In genomic region chr6:30954631-30955366, GRCh38 we compare ENCODE assay signal across 8 cellular contexts. TPM values are rescaled to one million over a fixed set of nuclear protein-coding genes. Genes with fewer than 3 reads are reported as not detected.
DNase-seq lines count a peak whose midpoint lies in the region; ATAC-seq and TF ChIP-seq lines count a peak whose summit lies in the region.

No MANE protein-coding gene starts in this region.

- peaks cover 12% of the 10 kb centered on the region for H3K4me1 Mint-ChIP-seq in activated CD4-positive, alpha-beta T cell treated with anti-CD3 and anti-CD28 coated beads, Interleukin-2, amount 10 ng/mL, durations not matched to agents 24 days and 14 days

- no peak overlapping the region for H3K27ac Mint-ChIP-seq in activated CD4-positive, alpha-beta T cell treated with anti-CD3 and anti-CD28 coated beads, Interleukin-2, amount 10 ng/mL, durations not matched to agents 24 days and 14 days

- peak overlapping the region; percentile 73 for H3K4me3 Mint-ChIP-seq in activated CD4-positive, alpha-beta T cell treated with anti-CD3 and anti-CD28 coated beads, Interleukin-2, amount 10 ng/mL, durations not matched to agents 24 days and 14 days

- no peak for DNase-seq in activated CD4-positive, alpha-beta T cell treated with anti-CD3 and anti-CD28 coated beads, Interleukin-2, amount 10 ng/mL, durations not matched to agents 24 days and 14 days
- DNase-seq in activated CD4-positive, alpha-beta T cell treated with anti-CD3 and anti-CD28 coated beads for 1 hour: no peak
- DNase-seq in adipocyte (ENCODE audit: low read depth) (no peak), lower lobe of right lung (no peak), suprapubic skin (ENCODE audit: low spot score in 2 of 2) (no peak), KG1 (lab: John Stamatoyannopoulos, UW) (no peak), HPDE6-E6E7 (ENCODE audit: extremely low spot score) (no peak), NCI-H146 treated with DMSO at 0.1 percent for 48 hours (lab: John Stamatoyannopoulos, UW; ENCODE audit: unreplicated experiment) (no peak)

- 46% methylated on average over 9 of the region's 9 CpGs for WGBS in suprapubic skin

- ATAC-seq in lower lobe of right lung: peak in 1 of 2 donors; percentile 31

- H3K9ac ChIP-seq in adipocyte (ENCODE audit: low read length): no peak overlapping the region

- H3K36me3 ChIP-seq in adipocyte (ENCODE audit: control insufficient read depth, insufficient read depth, low read length, severe bottlenecking) (no peaks in the 10 kb centered on the region), lower lobe of right lung (no peaks in the 10 kb centered on the region), suprapubic skin (no peaks in the 10 kb centered on the region)

- H3K27me3 ChIP-seq in adipocyte (replicated peaks; ENCODE audit: control insufficient read depth, insufficient read depth, low read length): peaks cover 68% of the 10 kb centered on the region
- H3K27me3 ChIP-seq in lower lobe of right lung (ENCODE audit: low read depth): no peaks in the 10 kb centered on the region
- H3K27me3 ChIP-seq in suprapubic skin: peaks cover 7% of the 10 kb centered on the region

- intact Hi-C loops in activated CD4-positive, alpha-beta T cell treated with anti-CD3 and anti-CD28 coated beads, Interleukin-2, amount 10 ng/mL, durations not matched to agents 24 days and 14 days (cut with micrococcal nuclease): no loop called here
- intact Hi-C loops in lower lobe of right lung (cut with DNase I): no loop called here

- peak overlapping the region; percentile 61 for H3K4me3 ChIP-seq in adipocyte (ENCODE audit: low read length)
- H3K4me3 ChIP-seq in lower lobe of right lung: peak overlapping the region; percentile 57
- H3K4me3 ChIP-seq in suprapubic skin: peak overlapping the region; percentile 47

- no peak for TF ChIP-seq CTCF in lower lobe of right lung (IDR thresholded peaks at IDR 0.05)
- TF ChIP-seq CTCF in suprapubic skin (IDR thresholded peaks at IDR 0.05): no peak

- no peaks in the 10 kb centered on the region for H3K36me3 Mint-ChIP-seq in activated CD4-positive, alpha-beta T cell treated with anti-CD3 and anti-CD28 coated beads, Interleukin-2, amount 10 ng/mL, durations not matched to agents 24 days and 14 days (ENCODE audit: low read depth)

- peaks cover 81% of the 10 kb centered on the region for H3K27me3 Mint-ChIP-seq in activated CD4-positive, alpha-beta T cell treated with anti-CD3 and anti-CD28 coated beads, Interleukin-2, amount 10 ng/mL, durations not matched to agents 24 days and 14 days

- H3K9me3 ChIP-seq in adipocyte (ENCODE audit: control insufficient read depth, low read length): peaks cover 19% of the 10 kb centered on the region
- H3K9me3 ChIP-seq in lower lobe of right lung: no peaks in the 10 kb centered on the region
- H3K9me3 ChIP-seq in suprapubic skin: no peaks in the 10 kb centered on the region

- H3K27ac ChIP-seq in lower lobe of right lung (peak overlapping the region; percentile 82), suprapubic skin (no peak overlapping the region)

- peaks cover 18% of the 10 kb centered on the region for H3K9me3 Mint-ChIP-seq in activated CD4-positive, alpha-beta T cell treated with anti-CD3 and anti-CD28 coated beads, Interleukin-2, amount 10 ng/mL, durations not matched to agents 24 days and 14 days

- TF ChIP-seq POLR2A in suprapubic skin (IDR thresholded peaks at IDR 0.05): no peak

- no peaks in the 10 kb centered on the region for H3K4me1 ChIP-seq in adipocyte (ENCODE audit: control insufficient read depth, insufficient read depth, low read length)
- peaks cover 17% of the 10 kb centered on the region for H3K4me1 ChIP-seq in lower lobe of right lung
- H3K4me1 ChIP-seq in suprapubic skin: peaks cover 19% of the 10 kb centered on the region

- no peak for TF ChIP-seq EP300 in suprapubic skin (IDR thresholded peaks at IDR 0.05)

RNA-seq across cellular contexts. Expression of gene MUCL3, which starts 14.0 kb away (rescaled TPM):
- not detected in 2 replicates for total RNA-seq in activated CD4-positive, alpha-beta T cell treated with anti-CD3 and anti-CD28 coated beads, Interleukin-2, amount 10 ng/mL, durations not matched to agents 24 days and 14 days
- total RNA-seq in lower lobe of right lung: 5.3 TPM
- total RNA-seq in suprapubic skin: not detected

RNA-seq across cellular contexts. Expression of gene SFTA2, which starts 22.8 kb away (rescaled TPM):
- total RNA-seq in activated CD4-positive, alpha-beta T cell treated with anti-CD3 and anti-CD28 coated beads, Interleukin-2, amount 10 ng/mL, durations not matched to agents 24 days and 14 days: not detected in 2 replicates
- total RNA-seq in lower lobe of right lung: 351 TPM
- not detected for total RNA-seq in suprapubic skin

RNA-seq across cellular contexts. Expression of gene MUC21, which starts 28.7 kb away (rescaled TPM):
- not detected in 2 replicates for total RNA-seq in activated CD4-positive, alpha-beta T cell treated with anti-CD3 and anti-CD28 coated beads, Interleukin-2, amount 10 ng/mL, durations not matched to agents 24 days and 14 days
- total RNA-seq in lower lobe of right lung (3.8 TPM), suprapubic skin (under 1 TPM in 1 of 4 donors, not detected in 3; 0.38 TPM)

RNA-seq across cellular contexts. Expression of gene VARS2, which starts 40.8 kb away (rescaled TPM):
- total RNA-seq in activated CD4-positive, alpha-beta T cell treated with anti-CD3 and anti-CD28 coated beads, Interleukin-2, amount 10 ng/mL, durations not matched to agents 24 days and 14 days: 74.8 and 84.2 TPM in 2 replicates
- total RNA-seq in lower lobe of right lung (33.0 TPM), suprapubic skin (10 to 100 TPM; 12.6 to 22.0 (median 19.2) TPM)

RNA-seq across cellular contexts. Expression of gene GTF2H4, which starts 46.8 kb away (rescaled TPM):
- 58.7 and 60.3 TPM in 2 replicates for total RNA-seq in activated CD4-positive, alpha-beta T cell treated with anti-CD3 and anti-CD28 coated beads, Interleukin-2, amount 10 ng/mL, durations not matched to agents 24 days and 14 days
- 37.1 TPM for total RNA-seq in lower lobe of right lung
- total RNA-seq in suprapubic skin: 10 to 100 TPM; 10.5 to 33.5 (median 11.3) TPM

Comparison
In these comparisons a context has a peak if more than half of its experiments do, and no peak if none do; other contexts are left out.
1. RNA of gene SFTA2, which starts 22.8 kb away (total RNA-seq): 351 TPM in lower lobe of right lung (single experiment); not detected in activated CD4-positive, alpha-beta T cell treated with anti-CD3 and anti-CD28 coated beads, Interleukin-2, amount 10 ng/mL, durations not matched to agents 24 days and 14 days and not detected in suprapubic skin; every median in the first group is over 100 times any median in the second.
2. Peak in every context shown above with its lines, with median percentiles within 50 percentile points of each other: H3K4me3 ChIP-seq.